1 cellular context compared by ENCODE assay signal in genomic region chr1:6359568-6360496, GRCh38.
A peak's percentile ranks its signal among the peaks of the same experiment; 100 is the strongest.
TF ChIP-seq lines count a peak whose summit lies in the region.

No MANE protein-coding gene starts in this region.

TF ChIP-seq in HepG2, 621 proteins besides CTCF, POLR2A, EP300 and RAD21 (continued from another document and continues in another):
- peak; percentile 78 for TF ChIP-seq TFAP4 (IDR thresholded peaks at IDR 0.05; ENCODE audit: borderline replicate concordance, low read depth)
- TF ChIP-seq ZMYM3 (CRISPR knock-in tag; IDR thresholded peaks at IDR 0.05): peak; percentile 33; the same call in 1 of the 2 replicates
- TF ChIP-seq DPF2 (CRISPR knock-in tag; IDR thresholded peaks at IDR 0.05; ENCODE audit: borderline replicate concordance, low read depth): 0 out of 2 replicates have a peak, but pooled peaks have one; percentile 35
- TF ChIP-seq, protein P1, sequence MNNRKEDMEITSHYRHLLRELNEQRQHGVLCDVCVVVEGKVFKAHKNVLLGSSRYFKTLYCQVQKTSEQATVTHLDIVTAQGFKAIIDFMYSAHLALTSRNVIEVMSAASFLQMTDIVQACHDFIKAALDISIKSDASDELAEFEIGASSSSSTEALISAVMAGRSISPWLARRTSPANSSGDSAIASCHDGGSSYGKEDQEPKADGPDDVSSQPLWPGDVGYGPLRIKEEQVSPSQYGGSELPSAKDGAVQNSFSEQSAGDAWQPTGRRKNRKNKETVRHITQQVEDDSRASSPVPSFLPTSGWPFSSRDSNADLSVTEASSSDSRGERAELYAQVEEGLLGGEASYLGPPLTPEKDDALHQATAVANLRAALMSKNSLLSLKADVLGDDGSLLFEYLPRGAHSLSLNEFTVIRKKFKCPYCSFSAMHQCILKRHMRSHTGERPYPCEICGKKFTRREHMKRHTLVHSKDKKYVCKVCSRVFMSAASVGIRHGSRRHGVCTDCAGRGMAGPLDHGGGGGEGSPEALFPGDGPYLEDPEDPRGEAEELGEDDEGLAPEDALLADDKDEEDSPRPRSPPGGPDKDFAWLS (CRISPR knock-in tag; IDR thresholded peaks at IDR 0.05; ENCODE audit: borderline replicate concordance): no peak; the same call in 1 of the 2 replicates
- TF ChIP-seq NCOA1 (CRISPR knock-in tag; IDR thresholded peaks at IDR 0.05): no peak
- peak; percentile 54; the same call in 1 of the 2 replicates for TF ChIP-seq ZNF772 (CRISPR knock-in tag; IDR thresholded peaks at IDR 0.05)
- TF ChIP-seq ZBTB7B (CRISPR knock-in tag; IDR thresholded peaks at IDR 0.05): 0 out of 2 replicates have a peak, but pooled peaks have one; percentile 25
- peak; percentile 65; the same call in 1 of the 2 replicates for TF ChIP-seq SPEN (CRISPR knock-in tag; IDR thresholded peaks at IDR 0.05; ENCODE audit: low read depth)
- TF ChIP-seq, protein P2, sequence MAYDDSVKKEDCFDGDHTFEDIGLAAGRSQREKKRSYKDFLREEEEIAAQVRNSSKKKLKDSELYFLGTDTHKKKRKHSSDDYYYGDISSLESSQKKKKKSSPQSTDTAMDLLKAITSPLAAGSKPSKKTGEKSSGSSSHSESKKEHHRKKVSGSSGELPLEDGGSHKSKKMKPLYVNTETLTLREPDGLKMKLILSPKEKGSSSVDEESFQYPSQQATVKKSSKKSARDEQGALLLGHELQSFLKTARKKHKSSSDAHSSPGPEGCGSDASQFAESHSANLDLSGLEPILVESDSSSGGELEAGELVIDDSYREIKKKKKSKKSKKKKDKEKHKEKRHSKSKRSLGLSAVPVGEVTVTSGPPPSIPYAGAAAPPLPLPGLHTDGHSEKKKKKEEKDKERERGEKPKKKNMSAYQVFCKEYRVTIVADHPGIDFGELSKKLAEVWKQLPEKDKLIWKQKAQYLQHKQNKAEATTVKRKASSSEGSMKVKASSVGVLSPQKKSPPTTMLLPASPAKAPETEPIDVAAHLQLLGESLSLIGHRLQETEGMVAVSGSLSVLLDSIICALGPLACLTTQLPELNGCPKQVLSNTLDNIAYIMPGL (CRISPR knock-in tag; IDR thresholded peaks at IDR 0.05; ENCODE audit: borderline replicate concordance in 1 of 2, low read depth in 1 of 2): peak in 1 of 2 experiments; percentile 80; a peak in 3 of 4 replicates
- peak; percentile 43; the same call in 1 of the 2 replicates for TF ChIP-seq RCOR2 (CRISPR knock-in tag; IDR thresholded peaks at IDR 0.05)
- no peak for TF ChIP-seq SOX13 (IDR thresholded peaks at IDR 0.05)
- peak in 1 of 2 experiments; percentile 36; a peak in 1 of 4 replicates for TF ChIP-seq SOX13 (CRISPR knock-in tag; conservative IDR thresholded peaks at IDR 0.05 in 1 of 2, IDR thresholded peaks at IDR 0.05 in 1 of 2)
- TF ChIP-seq THAP11 (CRISPR knock-in tag; IDR thresholded peaks at IDR 0.05): peak; percentile 62
- no peak for TF ChIP-seq ZNF558 (CRISPR knock-in tag; IDR thresholded peaks at IDR 0.05; ENCODE audit: borderline replicate concordance)
- TF ChIP-seq, protein P3, sequence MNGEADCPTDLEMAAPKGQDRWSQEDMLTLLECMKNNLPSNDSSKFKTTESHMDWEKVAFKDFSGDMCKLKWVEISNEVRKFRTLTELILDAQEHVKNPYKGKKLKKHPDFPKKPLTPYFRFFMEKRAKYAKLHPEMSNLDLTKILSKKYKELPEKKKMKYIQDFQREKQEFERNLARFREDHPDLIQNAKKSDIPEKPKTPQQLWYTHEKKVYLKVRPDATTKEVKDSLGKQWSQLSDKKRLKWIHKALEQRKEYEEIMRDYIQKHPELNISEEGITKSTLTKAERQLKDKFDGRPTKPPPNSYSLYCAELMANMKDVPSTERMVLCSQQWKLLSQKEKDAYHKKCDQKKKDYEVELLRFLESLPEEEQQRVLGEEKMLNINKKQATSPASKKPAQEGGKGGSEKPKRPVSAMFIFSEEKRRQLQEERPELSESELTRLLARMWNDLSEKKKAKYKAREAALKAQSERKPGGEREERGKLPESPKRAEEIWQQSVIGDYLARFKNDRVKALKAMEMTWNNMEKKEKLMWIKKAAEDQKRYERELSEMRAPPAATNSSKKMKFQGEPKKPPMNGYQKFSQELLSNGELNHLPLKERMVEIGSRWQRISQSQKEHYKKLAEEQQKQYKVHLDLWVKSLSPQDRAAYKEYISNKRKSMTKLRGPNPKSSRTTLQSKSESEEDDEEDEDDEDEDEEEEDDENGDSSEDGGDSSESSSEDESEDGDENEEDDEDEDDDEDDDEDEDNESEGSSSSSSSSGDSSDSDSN (CRISPR knock-in tag; IDR thresholded peaks at IDR 0.05): peak; percentile 68
- TF ChIP-seq SOX5 (CRISPR knock-in tag; IDR thresholded peaks at IDR 0.05; ENCODE audit: borderline replicate concordance): peak; percentile 37; the same call in 1 of the 2 replicates
- peak; percentile 66 for TF ChIP-seq MED1 (CRISPR knock-in tag; IDR thresholded peaks at IDR 0.05)
- TF ChIP-seq XRCC5 (optimal IDR thresholded peaks at IDR 0.05; ENCODE audit: low read length): peak; percentile 82
- no peak for TF ChIP-seq ZNF30 (CRISPR knock-in tag; IDR thresholded peaks at IDR 0.05)
- no peak for TF ChIP-seq RBM39 (IDR thresholded peaks at IDR 0.05; ENCODE audit: low read depth, low read length, poor library complexity, severe bottlenecking)
- peak; percentile 85 for TF ChIP-seq SAP130 (CRISPR knock-in tag; IDR thresholded peaks at IDR 0.05; ENCODE audit: low read depth)
- peak; percentile 56; the same call in 1 of the 2 replicates for TF ChIP-seq CEBPB (IDR thresholded peaks at IDR 0.05; ENCODE audit: borderline replicate concordance, low read depth, low read length)
- TF ChIP-seq ZNF317 (CRISPR knock-in tag; IDR thresholded peaks at IDR 0.05): 0 out of 2 replicates have a peak, but pooled peaks have one; percentile 6
- no peak for TF ChIP-seq CREB1 (IDR thresholded peaks at IDR 0.05)
- peak; percentile 72 for TF ChIP-seq CREB1 (CRISPR knock-in tag; IDR thresholded peaks at IDR 0.05)
- TF ChIP-seq HDAC6 (IDR thresholded peaks at IDR 0.05; ENCODE audit: low read depth, low read length): no peak
- peak; percentile 72; the same call in 1 of the 3 replicates for TF ChIP-seq MXI1 (IDR thresholded peaks at IDR 0.05; ENCODE audit: borderline replicate concordance, low read depth, low read length)
- TF ChIP-seq RORA (CRISPR knock-in tag; IDR thresholded peaks at IDR 0.05): no peak
- peak; percentile 71 for TF ChIP-seq SP5 (CRISPR knock-in tag; IDR thresholded peaks at IDR 0.05; ENCODE audit: borderline replicate concordance, low read depth)
- no peak for TF ChIP-seq CBX1 (IDR thresholded peaks at IDR 0.05; ENCODE audit: low read depth)
- TF ChIP-seq ZFY (CRISPR knock-in tag; IDR thresholded peaks at IDR 0.05): peak; percentile 93
- TF ChIP-seq KLF16 (CRISPR knock-in tag; IDR thresholded peaks at IDR 0.05): peak in 1 of 2 experiments; percentile 64; a peak in 1 of 4 replicates
- TF ChIP-seq PHF21A (CRISPR knock-in tag; IDR thresholded peaks at IDR 0.05): peak; percentile 93
- 0 out of 2 replicates have a peak, but pooled peaks have one; percentile 7 for TF ChIP-seq NFYB (CRISPR knock-in tag; IDR thresholded peaks at IDR 0.05)
- TF ChIP-seq NFKB2 (CRISPR knock-in tag; IDR thresholded peaks at IDR 0.05; ENCODE audit: borderline replicate concordance): peak; percentile 67; the same call in 1 of the 2 replicates
- TF ChIP-seq, protein P4, sequence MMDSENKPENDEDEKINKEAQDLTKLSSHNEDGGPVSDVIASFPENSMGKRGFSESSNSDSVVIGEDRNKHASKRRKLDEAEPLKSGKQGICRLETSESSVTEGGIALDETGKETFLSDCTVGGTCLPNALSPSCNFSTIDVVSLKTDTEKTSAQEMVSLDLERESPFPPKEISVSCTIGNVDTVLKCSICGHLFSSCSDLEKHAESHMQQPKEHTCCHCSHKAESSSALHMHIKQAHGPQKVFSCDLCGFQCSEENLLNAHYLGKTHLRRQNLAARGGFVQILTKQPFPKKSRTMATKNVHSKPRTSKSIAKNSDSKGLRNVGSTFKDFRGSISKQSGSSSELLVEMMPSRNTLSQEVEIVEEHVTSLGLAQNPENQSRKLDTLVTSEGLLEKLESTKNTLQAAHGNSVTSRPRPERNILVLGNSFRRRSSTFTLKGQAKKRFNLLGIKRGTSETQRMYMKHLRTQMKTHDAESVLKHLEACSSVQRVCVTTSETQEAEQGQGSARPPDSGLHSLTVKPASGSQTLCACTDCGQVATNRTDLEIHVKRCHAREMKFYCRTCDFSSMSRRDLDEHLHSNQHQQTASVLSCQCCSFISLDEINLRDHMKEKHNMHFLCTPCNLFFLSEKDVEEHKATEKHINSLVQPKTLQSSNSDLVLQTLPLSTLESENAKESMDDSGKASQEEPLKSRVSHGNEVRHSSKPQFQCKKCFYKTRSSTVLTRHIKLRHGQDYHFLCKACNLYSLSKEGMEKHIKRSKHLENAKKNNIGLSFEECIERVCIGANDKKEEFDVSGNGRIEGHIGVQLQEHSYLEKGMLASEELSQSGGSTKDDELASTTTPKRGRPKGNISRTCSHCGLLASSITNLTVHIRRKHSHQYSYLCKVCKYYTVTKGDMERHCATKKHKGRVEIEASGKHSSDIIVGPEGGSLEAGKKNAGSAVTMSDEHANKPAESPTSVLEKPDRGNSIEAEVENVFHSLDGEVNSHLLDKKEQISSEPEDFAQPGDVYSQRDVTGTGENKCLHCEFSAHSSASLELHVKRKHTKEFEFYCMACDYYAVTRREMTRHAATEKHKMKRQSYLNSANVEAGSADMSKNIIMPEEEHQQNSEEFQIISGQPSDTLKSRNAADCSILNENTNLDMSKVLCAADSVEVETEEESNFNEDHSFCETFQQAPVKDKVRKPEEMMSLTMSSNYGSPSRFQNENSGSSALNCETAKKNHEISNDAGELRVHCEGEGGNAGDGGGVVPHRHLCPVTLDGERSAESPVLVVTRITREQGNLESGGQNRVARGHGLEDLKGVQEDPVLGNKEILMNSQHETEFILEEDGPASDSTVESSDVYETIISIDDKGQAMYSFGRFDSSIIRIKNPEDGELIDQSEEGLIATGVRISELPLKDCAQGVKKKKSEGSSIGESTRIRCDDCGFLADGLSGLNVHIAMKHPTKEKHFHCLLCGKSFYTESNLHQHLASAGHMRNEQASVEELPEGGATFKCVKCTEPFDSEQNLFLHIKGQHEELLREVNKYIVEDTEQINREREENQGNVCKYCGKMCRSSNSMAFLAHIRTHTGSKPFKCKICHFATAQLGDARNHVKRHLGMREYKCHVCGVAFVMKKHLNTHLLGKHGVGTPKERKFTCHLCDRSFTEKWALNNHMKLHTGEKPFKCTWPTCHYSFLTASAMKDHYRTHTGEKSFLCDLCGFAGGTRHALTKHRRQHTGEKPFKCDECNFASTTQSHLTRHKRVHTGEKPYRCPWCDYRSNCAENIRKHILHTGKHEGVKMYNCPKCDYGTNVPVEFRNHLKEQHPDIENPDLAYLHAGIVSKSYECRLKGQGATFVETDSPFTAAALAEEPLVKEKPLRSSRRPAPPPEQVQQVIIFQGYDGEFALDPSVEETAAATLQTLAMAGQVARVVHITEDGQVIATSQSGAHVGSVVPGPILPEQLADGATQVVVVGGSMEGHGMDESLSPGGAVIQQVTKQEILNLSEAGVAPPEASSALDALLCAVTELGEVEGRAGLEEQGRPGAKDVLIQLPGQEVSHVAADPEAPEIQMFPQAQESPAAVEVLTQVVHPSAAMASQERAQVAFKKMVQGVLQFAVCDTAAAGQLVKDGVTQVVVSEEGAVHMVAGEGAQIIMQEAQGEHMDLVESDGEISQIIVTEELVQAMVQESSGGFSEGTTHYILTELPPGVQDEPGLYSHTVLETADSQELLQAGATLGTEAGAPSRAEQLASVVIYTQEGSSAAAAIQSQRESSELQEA (CRISPR knock-in tag; IDR thresholded peaks at IDR 0.05; ENCODE audit: not compliant biosample characterization): no peak
- TF ChIP-seq SRY (CRISPR knock-in tag; IDR thresholded peaks at IDR 0.05): no peak
- TF ChIP-seq ZNF678 (CRISPR knock-in tag; IDR thresholded peaks at IDR 0.05): 0 out of 2 replicates have a peak, but pooled peaks have one; percentile 58
- TF ChIP-seq MIER2 (CRISPR knock-in tag; IDR thresholded peaks at IDR 0.05): 0 out of 2 replicates have a peak, but pooled peaks have one; percentile 20
- TF ChIP-seq FOXA3 (CRISPR knock-in tag; IDR thresholded peaks at IDR 0.05): peak; percentile 39; the same call in 1 of the 2 replicates
- no peak for TF ChIP-seq ZNF101 (CRISPR knock-in tag; IDR thresholded peaks at IDR 0.05; ENCODE audit: borderline replicate concordance, low read depth)
- TF ChIP-seq TFDP2 (CRISPR knock-in tag; IDR thresholded peaks at IDR 0.05): peak; percentile 59
- TF ChIP-seq TEAD3 (CRISPR knock-in tag; optimal IDR thresholded peaks at IDR 0.05; ENCODE audit: borderline replicate concordance): peak; percentile 58
- TF ChIP-seq ZBTB7A (CRISPR knock-in tag; IDR thresholded peaks at IDR 0.05): 0 out of 2 replicates have a peak, but pooled peaks have one; percentile 40
- no peak for TF ChIP-seq ZNF782 (CRISPR knock-in tag; IDR thresholded peaks at IDR 0.05; ENCODE audit: borderline replicate concordance)
- no peak for TF ChIP-seq ZNF615 (CRISPR knock-in tag; IDR thresholded peaks at IDR 0.05; ENCODE audit: borderline replicate concordance)
- peak; percentile 51; the same call in 1 of the 2 replicates for TF ChIP-seq GMEB1 (CRISPR knock-in tag; IDR thresholded peaks at IDR 0.05; ENCODE audit: borderline replicate concordance)
- no peak for TF ChIP-seq ZSCAN31 (CRISPR knock-in tag; IDR thresholded peaks at IDR 0.05; ENCODE audit: low read depth)
- 0 out of 2 replicates have a peak, but pooled peaks have one; percentile 31 for TF ChIP-seq KDM3A (CRISPR knock-in tag; IDR thresholded peaks at IDR 0.05; ENCODE audit: low read depth)
- 0 out of 2 replicates have a peak, but pooled peaks have one; percentile 64 for TF ChIP-seq FIP1L1 (IDR thresholded peaks at IDR 0.05; ENCODE audit: borderline replicate concordance, insufficient read depth, low read depth, low read length)
